Comparison of ENCODE assay signal across 8 cellular contexts in genomic region chr13:80497439-80497838, GRCh38.
"Had no signal": no experiment of that assay in that cellular context is flagged by ENCODE, and none has a peak within 500 bp of the region (broad histone marks: within the 10 kb centered on the region; RNA-seq: fewer than 3 reads in every experiment).

No MANE protein-coding gene starts in this region.

- H3K4me3 ChIP-seq: GM23248, HAP-1 had no signal

- H3K36me3 ChIP-seq: HAP-1 had no signal

- ATAC-seq: HCT116, HepG2 had no signal

- H3K4me1 ChIP-seq: HAP-1 had no signal

- DNase-seq: GM23248, GOT3, H7, HFFc6, KBM-7 had no signal

- H3K9me3 ChIP-seq: HAP-1 had no signal
